In genomic region chr14:105021656-105022275, GRCh38 we compare ENCODE assay signal across 8 cellular contexts. TPM values are rescaled to one million over a fixed set of nuclear protein-coding genes. Genes with fewer than 3 reads are reported as not detected.
DNase-seq lines count a peak whose midpoint lies in the region; ATAC-seq and TF ChIP-seq lines count a peak whose summit lies in the region.

No MANE protein-coding gene starts in this region.

- TF ChIP-seq CTCF in WI38 (IDR thresholded peaks at IDR 0.05; ENCODE audit: low read depth, low read length), result no peak
- peak; percentile 8 for TF ChIP-seq CTCF in epithelial cell of esophagus (IDR thresholded peaks at IDR 0.05; ENCODE audit: insufficient read depth, low read depth, low read length, missing control alignments)
- no peak for TF ChIP-seq CTCF in thyroid gland (IDR thresholded peaks at IDR 0.05)

- peak overlapping the region; percentile 65 for H3K4me3 ChIP-seq in WI38 (ENCODE audit: low read depth, low read length)
- H3K4me3 ChIP-seq in epithelial cell of esophagus (ENCODE audit: low read length), result peak overlapping the region; percentile 80
- H3K4me3 ChIP-seq in naive thymus-derived CD4-positive, alpha-beta T cell (ENCODE audit: low read length), result peak overlapping the region; percentile 97
- H3K4me3 ChIP-seq in thyroid gland (replicated peaks in 1 of 3), result peak overlapping the region; percentile 56 to 86 (median 62)

- H3K4me1 Mint-ChIP-seq in naive thymus-derived CD4-positive, alpha-beta T cell, result peaks cover 31 to 60% (median 34%) of the 10 kb centered on the region in 7 donors

- peak overlapping the region; percentile 87 to 99 (median 92) for H3K4me3 Mint-ChIP-seq in naive thymus-derived CD4-positive, alpha-beta T cell

- ATAC-seq in naive thymus-derived CD4-positive, alpha-beta T cell, result no peak
- ATAC-seq in GM18511 (IDR thresholded peaks at IDR 0.05; ENCODE audit: unreplicated experiment), result no peak

- peak overlapping the region; percentile 80 to 97 (median 92) for H3K27ac Mint-ChIP-seq in naive thymus-derived CD4-positive, alpha-beta T cell

- 9 to 10% methylated on average over 15 to 20 of the region's 20 CpGs for WGBS in thyroid gland, 2 donors

- peaks cover 0 to 14% (median 0%) of the 10 kb centered on the region in 5 donors for H3K36me3 Mint-ChIP-seq in naive thymus-derived CD4-positive, alpha-beta T cell

- no peaks in the 10 kb centered on the region for H3K36me3 ChIP-seq in naive thymus-derived CD4-positive, alpha-beta T cell (ENCODE audit: control insufficient read depth in 2 of 3, insufficient read depth in 3 of 3, low read length in 3 of 3)
- no peaks in the 10 kb centered on the region for H3K36me3 ChIP-seq in thyroid gland

- H3K4me1 ChIP-seq in naive thymus-derived CD4-positive, alpha-beta T cell (ENCODE audit: control insufficient read depth in 2 of 2, insufficient read depth in 2 of 2, low read length in 2 of 2), result peaks cover 25 to 50% of the 10 kb centered on the region in 2 donors
- H3K4me1 ChIP-seq in thyroid gland, result peaks cover 18 to 19% of the 10 kb centered on the region in 2 donors

- no peak for TF ChIP-seq POLR2A in thyroid gland (IDR thresholded peaks at IDR 0.05)

- POLR2A ChIA-PET in naive thymus-derived CD4-positive, alpha-beta T cell (lab: Charles Lee), result interaction anchor here (0.5 to 2.0 kb wide), 7 partner anchors 11 to 279 kb away, joined by 4 to 11 read pairs (median 5); partner anchors contain the start of genes BRF1 and SIVA1

- no peaks in the 10 kb centered on the region for H3K27me3 ChIP-seq in naive thymus-derived CD4-positive, alpha-beta T cell (ENCODE audit: control insufficient read depth in 2 of 2, insufficient read depth in 2 of 2, low read length in 2 of 2)
- no peaks in the 10 kb centered on the region for H3K27me3 ChIP-seq in thyroid gland

- intact Hi-C loops in naive thymus-derived CD4-positive, alpha-beta T cell (cut with micrococcal nuclease), result loop anchor here (1.0 to 2.0 kb wide), 17 partner anchors 12 to 470 kb away; partner anchors contain the start of genes CLBA1 (in 2 of the 2), GPR132 (in 2 of the 2), TEDC1 (in 2 of the 2) and ADSS1 (in 1 of the 2)
- intact Hi-C loops in thyroid gland (cut with DNase I), result loop anchor here (2.0 kb wide), 1 partner anchor 39 kb away; no protein-coding TSS in a partner anchor

- no peaks in the 10 kb centered on the region for H3K27me3 Mint-ChIP-seq in naive thymus-derived CD4-positive, alpha-beta T cell

- DNase-seq in NCI-H345 (lab: John Stamatoyannopoulos, UW), result peak; percentile 47
- no peak for DNase-seq in NCI-H345 treated with DMSO at 0.1 percent for 48 hours (lab: John Stamatoyannopoulos, UW; ENCODE audit: unreplicated experiment)
- DNase-seq in NCI-H1092 treated with DMSO at 0.1 percent for 48 hours (lab: John Stamatoyannopoulos, UW), result peak; percentile 69
- DNase-seq in epithelial cell of esophagus (ENCODE audit: low read depth), result peak; percentile 54
- peak in 1 of 9 donors; percentile 53 for DNase-seq in naive thymus-derived CD4-positive, alpha-beta T cell
- DNase-seq in thyroid gland, result peak; percentile 27 to 50

- H3K9me3 Mint-ChIP-seq in naive thymus-derived CD4-positive, alpha-beta T cell, result peaks cover 0 to 3% (median 0%) of the 10 kb centered on the region in 11 donors

- CTCF ChIA-PET in naive thymus-derived CD4-positive, alpha-beta T cell (lab: Charles Lee), result interaction anchor here (0.6 to 1.0 kb wide), 3 partner anchors 46 to 207 kb away, joined by 4 to 7 read pairs (median 5); no protein-coding TSS in a partner anchor

- H3K27ac ChIP-seq in naive thymus-derived CD4-positive, alpha-beta T cell (ENCODE audit: low read depth, low read length), result peak overlapping the region; percentile 94
- H3K27ac ChIP-seq in thyroid gland, result peak overlapping the region in 2 of 3 donors; percentile 62 to 76

- H3K9me3 ChIP-seq in naive thymus-derived CD4-positive, alpha-beta T cell (ENCODE audit: control insufficient read depth in 2 of 3, low read length in 3 of 3), result no peaks in the 10 kb centered on the region
- H3K9me3 ChIP-seq in thyroid gland, result no peaks in the 10 kb centered on the region

RNA-seq across cellular contexts. Expression of gene CDCA4, which starts 0.9 kb away (rescaled TPM):
- 10 to 100 TPM; 12.7 to 47.8 (median 14.0) TPM for total RNA-seq in naive thymus-derived CD4-positive, alpha-beta T cell
- polyA plus RNA-seq in naive thymus-derived CD4-positive, alpha-beta T cell, result 10 to 100 TPM in 1 of 2 donors, 1 to 10 TPM in 1; 8.0 to 12.1 TPM
- 1 to 10 TPM; 5.8 to 8.1 (median 7.3) TPM for total RNA-seq in thyroid gland

RNA-seq across cellular contexts. Expression of gene CLBA1, which starts 36.2 kb away (rescaled TPM):
- total RNA-seq in naive thymus-derived CD4-positive, alpha-beta T cell, result 1 to 10 TPM in 4 of 5 experiments, under 1 TPM in 1; 0.51 to 2.1 (median 1.3) TPM
- polyA plus RNA-seq in naive thymus-derived CD4-positive, alpha-beta T cell, result under 1 TPM; 0.26 to 0.72 TPM
- total RNA-seq in thyroid gland, result 10 to 100 TPM; 16.8 to 31.6 (median 20.9) TPM

RNA-seq across cellular contexts. Expression of gene GPR132, which starts 43.5 kb away (rescaled TPM):
- total RNA-seq in naive thymus-derived CD4-positive, alpha-beta T cell, result 10 to 100 TPM; 37.8 to 58.7 (median 45.2) TPM
- 10 to 100 TPM in 1 of 2 donors, 1 to 10 TPM in 1; 9.3 to 40.2 TPM for polyA plus RNA-seq in naive thymus-derived CD4-positive, alpha-beta T cell
- 1 to 10 TPM; 1.0 to 4.6 (median 2.1) TPM for total RNA-seq in thyroid gland

RNA-seq across cellular contexts. Expression of gene AHNAK2, which starts 43.6 kb away (rescaled TPM):
- total RNA-seq in naive thymus-derived CD4-positive, alpha-beta T cell, result under 1 TPM in 1 of 5 experiments, not detected in 4; 0.02 TPM
- polyA plus RNA-seq in naive thymus-derived CD4-positive, alpha-beta T cell, result not detected
- 10 to 100 TPM in 1 of 4 donors, 1 to 10 TPM in 3; 3.7 to 12.5 (median 6.9) TPM for total RNA-seq in thyroid gland

Comparison
In these comparisons a context has a peak if more than half of its experiments do, and no peak if none do; other contexts are left out.
1. RNA of gene CLBA1, which starts 36.2 kb away (total RNA-seq): 16.8 to 31.6 TPM in thyroid gland; 0.51 to 2.1 TPM in naive thymus-derived CD4-positive, alpha-beta T cell; every median in the first group is over 4 times any median in the second.
2. RNA of gene GPR132, which starts 43.5 kb away (total RNA-seq): 37.8 to 58.7 TPM in naive thymus-derived CD4-positive, alpha-beta T cell; 1.0 to 4.6 TPM in thyroid gland; every median in the first group is over 4 times any median in the second.
3. Peak in every context shown above with its lines, with median percentiles within 50 percentile points of each other: H3K4me3 ChIP-seq.